24 cellular contexts compared by ENCODE assay signal in genomic region chr7:48040944-48041664, GRCh38. TPM values are rescaled to one million over a fixed set of nuclear protein-coding genes. Genes with fewer than 3 reads are reported as not detected.
A peak's percentile ranks its signal among the peaks of the same experiment; 100 is the strongest.
DNase-seq lines count a peak whose midpoint lies in the region; ATAC-seq, FAIRE-seq and TF ChIP-seq lines count a peak whose summit lies in the region.
"Had no signal": no experiment of that assay in that cellular context is flagged by ENCODE, and none has a peak within 500 bp of the region (broad histone marks: within the 10 kb centered on the region; RNA-seq: fewer than 3 reads in every experiment).

No MANE protein-coding gene starts in this region.

- CTCF ChIA-PET in mammary epithelial cell (lab: Charles Lee; ENCODE audit: low non-redundant PET) (no interaction called here), MCF 10A (lab: Yijun Ruan, JAX) (interaction anchor here (0.6 to 2.0 kb wide), 7 partner anchors 35 to 582 kb away, joined by 3 to 6 read pairs (median 3); no protein-coding TSS in a partner anchor), H1 (lab: Charles Lee; ENCODE audit: partially characterized antibody) (interaction anchor here (0.7 to 2.5 kb wide), 3 partner anchors 26 to 61 kb away, joined by 3 to 6 read pairs (median 3); no protein-coding TSS in a partner anchor)

- H3K27me3 ChIP-seq in mammary epithelial cell (ENCODE audit: insufficient read depth, low read length) (no peaks in the 10 kb centered on the region), SJSA1 (replicated peaks) (no peaks in the 10 kb centered on the region), H1 (replicated peaks in 1 of 4; ENCODE audit: control insufficient read depth in 3 of 4, extremely low read depth in 1 of 4, insufficient read depth in 3 of 4, low read length in 3 of 4) (peaks cover 6 to 12% (median 11%) of the 10 kb centered on the region in 4 experiments), gastroesophageal sphincter (peaks cover 8% of the 10 kb centered on the region)

- no peak overlapping the region for H4K8ac ChIP-seq in H1 (ENCODE audit: extremely low read depth, insufficient read depth, low read length)

- H3K9ac ChIP-seq in mammary epithelial cell (ENCODE audit: insufficient read depth, low read length) (no peak overlapping the region), H1 (replicated peaks in 1 of 4; ENCODE audit: extremely low read depth in 1 of 4, low read depth in 3 of 4, low read length in 3 of 4) (no peak overlapping the region)

- intact Hi-C loops in mammary epithelial cell (cut with micrococcal nuclease), result loop anchor here (2.0 kb wide), 1 partner anchor 48 kb away; the partner anchor contains the start of gene UPP1
- intact Hi-C loops in MCF 10A (cut with micrococcal nuclease), result no loop called here

- H3K14ac ChIP-seq in H1 (ENCODE audit: insufficient read length), result no peak overlapping the region

- H3K4ac ChIP-seq in H1 (replicated peaks; ENCODE audit: insufficient read length, low read depth, low read length), result no peak overlapping the region

- H4K20me1 ChIP-seq in mammary epithelial cell (ENCODE audit: insufficient read depth, low read length) (no peaks in the 10 kb centered on the region), H1 (replicated peaks in 1 of 2; ENCODE audit: control insufficient read depth in 1 of 2, insufficient read depth in 2 of 2, low read length in 2 of 2) (no peaks in the 10 kb centered on the region)

- no peak for TF ChIP-seq RAD21 in H1 (IDR thresholded peaks at IDR 0.05 in 1 of 2, conservative IDR thresholded peaks at IDR 0.05 in 1 of 2; ENCODE audit: low read depth in 2 of 2, low read length in 2 of 2)

- H2BK120ac ChIP-seq in H1 (replicated peaks; ENCODE audit: low read depth, low read length), result no peak overlapping the region

- no peak overlapping the region for H3K56ac ChIP-seq in H1 (replicated peaks; ENCODE audit: insufficient read length, low read depth, low read length)

- no peaks in the 10 kb centered on the region for H3K36me3 ChIP-seq in mammary epithelial cell (ENCODE audit: insufficient read depth, low read length)
- H3K36me3 ChIP-seq in SJSA1, result no peaks in the 10 kb centered on the region
- no peaks in the 10 kb centered on the region for H3K36me3 ChIP-seq in H1 (ENCODE audit: control insufficient read depth in 2 of 4, insufficient read depth in 4 of 4, low read length in 3 of 4)
- H3K36me3 ChIP-seq in gastroesophageal sphincter, result no peaks in the 10 kb centered on the region
- H3K36me3 ChIP-seq: sigmoid colon had no signal

- H2BK5ac ChIP-seq in H1 (ENCODE audit: low read depth, low read length), result peak overlapping the region; percentile 8; the same call in 1 of the 2 replicates

- H2BK20ac ChIP-seq in H1 (ENCODE audit: low read length), result peak overlapping the region; percentile 67; the same call in 1 of the 2 replicates

- H3K23ac ChIP-seq in H1 (ENCODE audit: insufficient read length), result no peak overlapping the region

- peak overlapping the region; percentile 36; the same call in 1 of the 2 replicates for H3K18ac ChIP-seq in H1 (ENCODE audit: extremely low read depth, low read length)

- no peak overlapping the region for H2BK15ac ChIP-seq in H1 (ENCODE audit: low read length)

- no peak overlapping the region for H3K4me2 ChIP-seq in mammary epithelial cell (ENCODE audit: insufficient read depth, low read depth, low read length)
- peak overlapping the region in 1 of 2 experiments; percentile 45; a peak in 1 of 4 replicates for H3K4me2 ChIP-seq in H1 (ENCODE audit: insufficient read depth in 1 of 2, low read depth in 2 of 2, low read length in 2 of 2)

- dilution Hi-C loops in mammary epithelial cell (cut with HindIII; ENCODE audit: low sequenced_read_pairs), result no loop called here

- H3K9me3 Mint-ChIP-seq in MCF 10A (ENCODE audit: unreplicated experiment), result no peaks in the 10 kb centered on the region
- H3K9me3 Mint-ChIP-seq: activated T-cell treated with anti-CD3 and anti-CD28 coated beads, Interleukin-2, amount 50 U/mL, for 4 hours; CD8-positive, alpha-beta T cell had no signal

- H3K27ac ChIP-seq in mammary epithelial cell (ENCODE audit: insufficient read depth, low read depth, low read length), result peak overlapping the region; percentile 77
- peak overlapping the region; percentile 99 for H3K27ac ChIP-seq in SJSA1
- no peak overlapping the region for H3K27ac ChIP-seq in H1 (ENCODE audit: low read depth, low read length)
- H3K27ac ChIP-seq in gastroesophageal sphincter, result no peak overlapping the region
- H3K27ac ChIP-seq: sigmoid colon had no signal

- H4K91ac ChIP-seq in H1 (replicated peaks; ENCODE audit: insufficient read length, low read length), result peak overlapping the region; percentile 68

- no peaks in the 10 kb centered on the region for H3K36me3 Mint-ChIP-seq in MCF 10A (ENCODE audit: insufficient read depth, unreplicated experiment)
- H3K36me3 Mint-ChIP-seq: CD8-positive, alpha-beta T cell had no signal

- no peak for TF ChIP-seq CTCF in mammary epithelial cell (conservative IDR thresholded peaks at IDR 0.05 in 1 of 2, IDR thresholded peaks at IDR 0.05 in 1 of 2; ENCODE audit: extremely low read depth in 1 of 2, insufficient read depth in 1 of 2, low read depth in 1 of 2, low read length in 2 of 2)
- no peak for TF ChIP-seq CTCF in MCF 10A (IDR thresholded peaks at IDR 0.05; ENCODE audit: unreplicated experiment)
- TF ChIP-seq CTCF in H1 (IDR thresholded peaks at IDR 0.05; ENCODE audit: control extremely low read depth in 1 of 3, insufficient read depth in 1 of 3, low read depth in 1 of 3, low read length in 3 of 3), result no peak
- TF ChIP-seq CTCF in gastroesophageal sphincter (IDR thresholded peaks at IDR 0.05), result no peak

- no peak overlapping the region for H3K4me3 Mint-ChIP-seq in MCF 10A (ENCODE audit: unreplicated experiment)
- H3K4me3 Mint-ChIP-seq: CD8-positive, alpha-beta T cell had no signal

- H3K4me1 ChIP-seq in mammary epithelial cell (ENCODE audit: insufficient read depth, low read length) (peaks cover 36% of the 10 kb centered on the region), SJSA1 (replicated peaks) (peaks cover 49% of the 10 kb centered on the region), H1 (replicated peaks in 1 of 4; ENCODE audit: control insufficient read depth in 3 of 4, insufficient read depth in 4 of 4, low read length in 3 of 4) (peaks cover 6 to 28% (median 13%) of the 10 kb centered on the region in 4 experiments), gastroesophageal sphincter (peaks cover 0 to 3% (median 1%) of the 10 kb centered on the region in 3 donors)

- WGBS in mammary epithelial cell (ENCODE audit: low coverage, missing lambda C conversion rate), result 95% methylated on average over 18 of the region's 18 CpGs
- WGBS in H1 (ENCODE audit: extremely low coverage in 1 of 2, insufficient coverage in 1 of 2, insufficient read length in 1 of 2, insufficient replicate concordance in 2 of 2, low coverage in 1 of 2, low lambda C conversion rate in 2 of 2, missing lambda C conversion rate in 1 of 2), 2 experiments, result 90% methylated on average over 17 of the region's 18 CpGs; no CpG with 5 or more reads in 1 of the 2 experiments
- 82 to 90% methylated on average over 6 to 12 of the region's 18 CpGs for WGBS in gastroesophageal sphincter (ENCODE audit: low coverage in 1 of 2), 2 donors

- DNase-seq in mammary epithelial cell (peak; percentile 16), MCF 10A (ENCODE audit: unreplicated experiment) (no peak), SJSA1 (ENCODE audit: low read depth in 1 of 2, low spot score in 2 of 2) (peak; percentile 57 to 59), H1 (ENCODE audit: low read depth in 1 of 2, low spot score in 2 of 2) (no peak), NCI-H2029 (lab: John Stamatoyannopoulos, UW) (no peak)
- DNase-seq in stimulated activated naive CD8-positive, alpha-beta T cell treated with anti-CD3 and anti-CD28 coated beads, Interleukin-15, Interleukin-2, amounts not matched to agents 100 U/mL and 50 U/mL, for 24 hours, result no peak
- DNase-seq: activated CD4-positive, alpha-beta T cell treated with anti-CD3 and anti-CD28 coated beads for 4 hours; activated T-cell treated with anti-CD3 and anti-CD28 coated beads, Interleukin-2, amount 50 U/mL, for 4 hours; CD8-positive, alpha-beta T cell; cerebellar nuclear complex; DMS79; left colon; MM.1S; NCI-H2081; NCI-H510A treated with DMSO at 0.1 percent for 48 hours; nucleus accumbens; SIG-M5; sigmoid colon had no signal

- TF ChIP-seq POLR2A in H1 (IDR thresholded peaks at IDR 0.05; ENCODE audit: control extremely low read depth in 1 of 2, low read depth in 2 of 2, low read length in 2 of 2), result no peak
- no peak for TF ChIP-seq POLR2A in gastroesophageal sphincter (IDR thresholded peaks at IDR 0.05)

- H3K79me2 ChIP-seq in mammary epithelial cell (ENCODE audit: insufficient read depth, low read length) (no peaks in the 10 kb centered on the region), H1 (ENCODE audit: control insufficient read depth in 1 of 2, insufficient read depth in 2 of 2, low read length in 2 of 2) (no peaks in the 10 kb centered on the region)

- no peak overlapping the region for H4K5ac ChIP-seq in H1 (ENCODE audit: insufficient read length, low read depth, low read length)

- no peak for TF ChIP-seq EP300 in H1 (IDR thresholded peaks at IDR 0.05; ENCODE audit: borderline replicate concordance in 1 of 2, low read depth in 2 of 2, low read length in 2 of 2)
- TF ChIP-seq EP300 in gastroesophageal sphincter (IDR thresholded peaks at IDR 0.05), result no peak

- BruUV-seq in mammary epithelial cell (replicated peaks; lab: Mats Ljungman, UMichigan), result no TSS peak
- BruUV-seq in MCF 10A (replicated peaks; lab: Mats Ljungman, UMichigan), result no TSS peak

- H3K23me2 ChIP-seq in H1 (ENCODE audit: low read depth, low read length), result peaks cover 7% of the 10 kb centered on the region

- H3K4me1 Mint-ChIP-seq in MCF 10A (ENCODE audit: insufficient read depth, unreplicated experiment), result peaks cover 17% of the 10 kb centered on the region

- FAIRE-seq in H1 (lab: Jason Lieb, UNC), result no peak
- FAIRE-seq: endometrium, GM18507 had no signal

- in situ Hi-C loops in mammary epithelial cell (cut with MboI; ENCODE audit: low sequenced_read_pairs in 2 of 2), result no loop called here

- ATAC-seq in stimulated activated naive CD8-positive, alpha-beta T cell treated with anti-CD3 and anti-CD28 coated beads, Interleukin-15, Interleukin-2, amounts not matched to agents 100 U/mL and 50 U/mL, for 24 hours, result peak; percentile 28
- ATAC-seq in gastroesophageal sphincter, result no peak
- no peak for ATAC-seq in GM18867 (IDR thresholded peaks at IDR 0.05; ENCODE audit: unreplicated experiment)
- ATAC-seq: CD8-positive, alpha-beta T cell; left colon had no signal

- H3K79me1 ChIP-seq in H1 (ENCODE audit: low read depth, low read length), result no peaks in the 10 kb centered on the region

- peak overlapping the region; percentile 77; the same call in 1 of the 2 replicates for H2BK12ac ChIP-seq in H1 (ENCODE audit: low read depth, low read length)

- H3K27ac Mint-ChIP-seq in MCF 10A (ENCODE audit: low read depth, unreplicated experiment), result no peak overlapping the region
- H3K27ac Mint-ChIP-seq: CD8-positive, alpha-beta T cell had no signal

- POLR2A ChIA-PET in MCF 10A (lab: Yijun Ruan, JAX), result interaction anchor here (0.6 to 1.6 kb wide), 3 partner anchors 35 to 49 kb away, joined by 3 to 8 read pairs (median 4); partner anchors contain the start of gene UPP1
- POLR2A ChIA-PET in H1 (lab: Charles Lee; ENCODE audit: partially characterized antibody), result interaction anchor here (0.7 to 2.6 kb wide), 3 partner anchors 48 to 51 kb away, joined by 3 to 14 read pairs (median 3); partner anchors contain the start of gene UPP1

- H2AFZ ChIP-seq in mammary epithelial cell (ENCODE audit: low read depth, low read length), result no peak overlapping the region
- no peak overlapping the region for H2AFZ ChIP-seq in H1 (ENCODE audit: low read length)

- H3K27me3 Mint-ChIP-seq in MCF 10A (ENCODE audit: insufficient read depth, unreplicated experiment), result no peaks in the 10 kb centered on the region

- H3K4me3 ChIP-seq in mammary epithelial cell (replicated peaks in 1 of 3; ENCODE audit: insufficient read depth in 1 of 3, low read depth in 2 of 3, low read length in 3 of 3), result no peak overlapping the region
- H3K4me3 ChIP-seq in SJSA1, result no peak overlapping the region
- H3K4me3 ChIP-seq in H1 (ENCODE audit: extremely low read depth in 1 of 4, insufficient read depth in 2 of 4, low read depth in 3 of 4, low read length in 4 of 4), result no peak overlapping the region
- no peak overlapping the region for H3K4me3 ChIP-seq in gastroesophageal sphincter
- H3K4me3 ChIP-seq: sigmoid colon had no signal

- H2AK5ac ChIP-seq in H1 (ENCODE audit: low read depth, low read length), result no peak overlapping the region; the same call in 1 of the 2 replicates

- H3K9me3 ChIP-seq in mammary epithelial cell (replicated peaks; ENCODE audit: insufficient read depth, low read length), result no peaks in the 10 kb centered on the region
- no peaks in the 10 kb centered on the region for H3K9me3 ChIP-seq in SJSA1 (replicated peaks)
- no peaks in the 10 kb centered on the region for H3K9me3 ChIP-seq in H1 (ENCODE audit: insufficient read depth in 2 of 2, low read depth in 1 of 2, low read length in 1 of 2)
- H3K9me3 ChIP-seq in gastroesophageal sphincter, result no peaks in the 10 kb centered on the region
- H3K9me3 ChIP-seq: sigmoid colon had no signal

RNA-seq across cellular contexts. Expression of gene C7orf57, which starts 5.8 kb away (rescaled TPM):
- total RNA-seq in mammary epithelial cell, result 1 to 10 TPM in 1 of 2 donors, under 1 TPM in 1; 0.67 to 2.0 TPM
- polyA plus RNA-seq in mammary epithelial cell, result 1.1 TPM
- polyA minus RNA-seq in mammary epithelial cell, result not detected
- 0.37 and 0.52 TPM in 2 replicates for total RNA-seq in MCF 10A (2022)
- total RNA-seq in SJSA1 (2014; rRNA removed; shearing (Covaris generic)), result 0.34 and 3.8 TPM in 2 replicates
- total RNA-seq in H1 (2021; fragmentation: NEBNext Ultra II Directional; extraction: Animal tissue kit (Norgen Biotek cat#: 25700)), result 0.27 and 0.56 TPM in 2 replicates
- polyA plus RNA-seq in H1 (2011; rRNA removed), result 0.08 and 0.25 TPM in 2 replicates
- polyA plus RNA-seq in H1 (2011; cell fraction: cytosol; rRNA removed), result 0.27 TPM
- 0.57 TPM for polyA plus RNA-seq in H1 (2011; cell fraction: nucleus; rRNA removed)
- 0.08 to 0.43 TPM (median 0.18 TPM) in 3 of 4 replicates, not detected in the other for polyA plus RNA-seq in H1 (2012, experiment 1 of 2)
- not detected for polyA plus RNA-seq in H1 (2012, experiment 2 of 2)
- 0.30 TPM for polyA plus RNA-seq in H1 (2013, experiment 1 of 2)
- polyA plus RNA-seq in H1 (2013, experiment 2 of 2), result 0.24 TPM
- 0.10 and 0.19 TPM in 2 replicates for polyA minus RNA-seq in H1 (2011; rRNA and poly(A)+ RNA removed)
- polyA minus RNA-seq in H1 (2011; cell fraction: cytosol; rRNA and poly(A)+ RNA removed), result not detected
- 0.40 TPM for polyA minus RNA-seq in H1 (2011; cell fraction: nucleus; rRNA and poly(A)+ RNA removed)
- not detected for total RNA-seq in gastroesophageal sphincter
- total RNA-seq: CD8-positive, alpha-beta T cell; left colon; sigmoid colon had no signal
- polyA plus RNA-seq: sigmoid colon had no signal

RNA-seq across cellular contexts. Expression of gene SUN3, which starts 12.2 kb away (rescaled TPM):
- under 1 TPM in 1 of 2 donors, not detected in 1; 0.45 TPM for total RNA-seq in mammary epithelial cell
- polyA plus RNA-seq in mammary epithelial cell, result 0.16 TPM
- polyA minus RNA-seq in mammary epithelial cell, result not detected
- 0.22 TPM in 1 of 2 replicates, not detected in the other for total RNA-seq in MCF 10A (2022)
- total RNA-seq in SJSA1 (2014; rRNA removed; shearing (Covaris generic)), result 17.0 and 24.4 TPM in 2 replicates
- not detected in 2 replicates for total RNA-seq in H1 (2021; fragmentation: NEBNext Ultra II Directional; extraction: Animal tissue kit (Norgen Biotek cat#: 25700))
- polyA plus RNA-seq in H1 (2011; rRNA removed), result not detected in 2 replicates
- not detected for polyA plus RNA-seq in H1 (2011; cell fraction: cytosol; rRNA removed)
- polyA plus RNA-seq in H1 (2011; cell fraction: nucleus; rRNA removed), result not detected
- not detected in 4 replicates for polyA plus RNA-seq in H1 (2012, experiment 1 of 2)
- polyA plus RNA-seq in H1 (2012, experiment 2 of 2), result not detected
- 0.24 TPM for polyA plus RNA-seq in H1 (2013, experiment 1 of 2)
- 0.17 TPM for polyA plus RNA-seq in H1 (2013, experiment 2 of 2)
- not detected in 2 replicates for polyA minus RNA-seq in H1 (2011; rRNA and poly(A)+ RNA removed)
- polyA minus RNA-seq in H1 (2011; cell fraction: cytosol; rRNA and poly(A)+ RNA removed), result not detected
- not detected for polyA minus RNA-seq in H1 (2011; cell fraction: nucleus; rRNA and poly(A)+ RNA removed)
- total RNA-seq in gastroesophageal sphincter, result not detected
- total RNA-seq: activated T-cell treated with anti-CD3 and anti-CD28 coated beads, Interleukin-2, amount 50 U/mL, for 4 hours; CD8-positive, alpha-beta T cell; fibroblast of villous mesenchyme; left colon; sigmoid colon; temporal lobe had no signal

RNA-seq across cellular contexts. Expression of gene UPP1, which starts 48.0 kb away (rescaled TPM):
- total RNA-seq in mammary epithelial cell, result 100 to 1,000 TPM in 1 of 2 donors, 10 to 100 TPM in 1; 87.7 to 992 TPM
- 254 TPM for polyA plus RNA-seq in mammary epithelial cell
- polyA minus RNA-seq in mammary epithelial cell, result 190 TPM
- total RNA-seq in MCF 10A (2022), result 602 and 797 TPM in 2 replicates
- total RNA-seq in SJSA1 (2014; rRNA removed; shearing (Covaris generic)), result 39.8 and 60.4 TPM in 2 replicates
- total RNA-seq in H1 (2021; fragmentation: NEBNext Ultra II Directional; extraction: Animal tissue kit (Norgen Biotek cat#: 25700)), result 37.5 and 40.7 TPM in 2 replicates
- 46.2 and 61.4 TPM in 2 replicates for polyA plus RNA-seq in H1 (2011; rRNA removed)
- 58.2 TPM for polyA plus RNA-seq in H1 (2011; cell fraction: cytosol; rRNA removed)
- polyA plus RNA-seq in H1 (2011; cell fraction: nucleus; rRNA removed), result 66.5 TPM
- polyA plus RNA-seq in H1 (2012, experiment 1 of 2), result 27.9 to 52.2 TPM (median 42.1 TPM) in 4 replicates
- polyA plus RNA-seq in H1 (2012, experiment 2 of 2), result 52.2 TPM
- polyA plus RNA-seq in H1 (2013, experiment 1 of 2), result 26.9 TPM
- 26.2 TPM for polyA plus RNA-seq in H1 (2013, experiment 2 of 2)
- polyA minus RNA-seq in H1 (2011; rRNA and poly(A)+ RNA removed), result 12.3 and 17.4 TPM in 2 replicates
- 15.8 TPM for polyA minus RNA-seq in H1 (2011; cell fraction: cytosol; rRNA and poly(A)+ RNA removed)
- 22.2 TPM for polyA minus RNA-seq in H1 (2011; cell fraction: nucleus; rRNA and poly(A)+ RNA removed)
- 10 to 100 TPM in 3 of 4 donors, 1 to 10 TPM in 1; 6.1 to 27.6 (median 12.0) TPM for total RNA-seq in gastroesophageal sphincter

Comparison
In these comparisons a context has a peak if more than half of its experiments do, and no peak if none do; other contexts are left out.
1. DNase-seq: peak in mammary epithelial cell (single experiment) and SJSA1 (2 of 2); none in MCF 10A (single experiment), H1 (0 of 2), stimulated activated naive CD8-positive, alpha-beta T cell treated with anti-CD3 and anti-CD28 coated beads, Interleukin-15, Interleukin-2, amounts not matched to agents 100 U/mL and 50 U/mL, for 24 hours (single experiment) and NCI-H2029 (single experiment).
2. H3K27ac ChIP-seq: peak in mammary epithelial cell (single experiment) and SJSA1 (single experiment); none in H1 (single experiment) and gastroesophageal sphincter (0 of 4).
3. RNA of gene SUN3, which starts 12.2 kb away (total RNA-seq): 17.0 to 24.4 TPM in SJSA1; 0.45 TPM in mammary epithelial cell, 0.22 TPM in MCF 10A, not detected in H1 and not detected in gastroesophageal sphincter; every median in the first group is over 10 times any median in the second.